ENCODE assay signal across 8 cellular contexts in genomic region chr10:61397175-61397986, GRCh38. TPM values are rescaled to one million over a fixed set of nuclear protein-coding genes. Genes with fewer than 3 reads are reported as not detected.
A peak's percentile ranks its signal among the peaks of the same experiment; 100 is the strongest.
DNase-seq lines count a peak whose midpoint lies in the region; ATAC-seq and TF ChIP-seq lines count a peak whose summit lies in the region.

No MANE protein-coding gene starts in this region.

- H3K36me3 ChIP-seq in psoas muscle (ENCODE audit: insufficient read depth in 1 of 2, low read depth in 1 of 2): no peaks in the 10 kb centered on the region

- H3K27me3 Mint-ChIP-seq in CD4-positive, alpha-beta T cell: no peaks in the 10 kb centered on the region

- H3K36me3 Mint-ChIP-seq in CD4-positive, alpha-beta T cell (ENCODE audit: low read depth): no peaks in the 10 kb centered on the region

- 39 to 56% (median 47%) methylated on average over 7 of the region's 7 CpGs for WGBS in psoas muscle, 3 donors

- H3K27me3 ChIP-seq in CD4-positive, alpha-beta T cell (ENCODE audit: control insufficient read depth, insufficient read depth, low read length): no peaks in the 10 kb centered on the region
- no peaks in the 10 kb centered on the region for H3K27me3 ChIP-seq in psoas muscle (ENCODE audit: insufficient read depth in 3 of 3, low read length in 2 of 3)

- no peak for TF ChIP-seq CTCF in CD4-positive, alpha-beta T cell (IDR thresholded peaks at IDR 0.05)
- TF ChIP-seq CTCF in epithelial cell of esophagus (IDR thresholded peaks at IDR 0.05; ENCODE audit: insufficient read depth, low read depth, low read length, missing control alignments): no peak
- no peak for TF ChIP-seq CTCF in psoas muscle (IDR thresholded peaks at IDR 0.05)

- POLR2A ChIA-PET in CD4-positive, alpha-beta T cell (lab: Charles Lee): no interaction called here

- no peak overlapping the region for H3K27ac Mint-ChIP-seq in CD4-positive, alpha-beta T cell

- DNase-seq in CD4-positive, alpha-beta T cell: no peak
- DNase-seq in OCI-M1 (lab: John Stamatoyannopoulos, UW) (peak; percentile 86), epithelial cell of esophagus (ENCODE audit: low read depth) (peak; percentile 60), psoas muscle (no peak), NCI-H1105 (lab: John Stamatoyannopoulos, UW) (no peak), iPS-NIHi7 (ENCODE audit: extremely low spot score) (no peak)
- no peak for DNase-seq in activated naive CD4-positive, alpha-beta T cell (lab: John Stamatoyannopoulos, UW)

- H3K4me1 Mint-ChIP-seq in CD4-positive, alpha-beta T cell (ENCODE audit: low read depth): peaks cover 13% of the 10 kb centered on the region

- no peak overlapping the region for H3K4me3 ChIP-seq in epithelial cell of esophagus (ENCODE audit: low read length)
- peak overlapping the region; percentile 60 for H3K4me3 ChIP-seq in psoas muscle

- no peak for ATAC-seq in CD4-positive, alpha-beta T cell (ENCODE audit: poor library complexity)
- ATAC-seq in GM21786 (IDR thresholded peaks at IDR 0.05; ENCODE audit: unreplicated experiment) (peak; percentile 63), psoas muscle (peak in 1 of 4 donors; percentile 43)

- H3K9me3 Mint-ChIP-seq in CD4-positive, alpha-beta T cell: no peaks in the 10 kb centered on the region

- peak overlapping the region; percentile 74 for H3K4me3 Mint-ChIP-seq in CD4-positive, alpha-beta T cell

- H3K4me1 ChIP-seq in psoas muscle: peaks cover 7% of the 10 kb centered on the region

- no peaks in the 10 kb centered on the region for H3K9me3 ChIP-seq in CD4-positive, alpha-beta T cell (ENCODE audit: control insufficient read depth, low read length)
- H3K9me3 ChIP-seq in psoas muscle: no peaks in the 10 kb centered on the region

- no peak overlapping the region for H3K27ac ChIP-seq in CD4-positive, alpha-beta T cell (ENCODE audit: low read depth, low read length)
- peak overlapping the region; percentile 7 for H3K27ac ChIP-seq in psoas muscle

- intact Hi-C loops in CD4-positive, alpha-beta T cell (cut with DNase I, micrococcal nuclease): no loop called here
- intact Hi-C loops in psoas muscle (cut with DNase I): no loop called here

- CTCF ChIA-PET in CD4-positive, alpha-beta T cell (lab: Charles Lee): no interaction called here

RNA-seq across cellular contexts. Expression of gene TMEM26, which starts 55.8 kb away (rescaled TPM):
- not detected for total RNA-seq in CD4-positive, alpha-beta T cell
- total RNA-seq in psoas muscle: under 1 TPM; 0.08 to 0.99 (median 0.32) TPM
- polyA plus RNA-seq in psoas muscle: under 1 TPM; 0.05 to 0.31 (median 0.07) TPM

Comparison
In these comparisons a context has a peak if more than half of its experiments do, and no peak if none do; other contexts are left out.
1. DNase-seq: peak in OCI-M1 (single experiment) and epithelial cell of esophagus (single experiment); none in CD4-positive, alpha-beta T cell (0 of 10), psoas muscle (0 of 2), NCI-H1105 (single experiment), iPS-NIHi7 (single experiment) and activated naive CD4-positive, alpha-beta T cell (0 of 4).